15 cellular contexts compared by ENCODE assay signal in genomic region chr6:122792796-122793195, GRCh38. TPM values are rescaled to one million over a fixed set of nuclear protein-coding genes. Genes with fewer than 3 reads are reported as not detected.
DNase-seq lines count a peak whose midpoint lies in the region; ATAC-seq, FAIRE-seq and TF ChIP-seq lines count a peak whose summit lies in the region.
"Had no signal": no experiment of that assay in that cellular context is flagged by ENCODE, and none has a peak within 500 bp of the region (broad histone marks: within the 10 kb centered on the region; RNA-seq: fewer than 3 reads in every experiment).

No MANE protein-coding gene starts in this region.

- TF ChIP-seq CTCF in Peyer's patch (IDR thresholded peaks at IDR 0.05) (no peak), pancreas (IDR thresholded peaks at IDR 0.05) (no peak), transverse colon (IDR thresholded peaks at IDR 0.05) (no peak)

- peak overlapping the region in 1 of 4 donors; percentile 87 for H3K4me3 ChIP-seq in Peyer's patch
- no peak overlapping the region for H3K4me3 ChIP-seq in pancreas
- peak overlapping the region in 1 of 4 donors; percentile 6 for H3K4me3 ChIP-seq in transverse colon

- H3K4me1 ChIP-seq in Peyer's patch (peaks cover 0 to 30% (median 0%) of the 10 kb centered on the region in 4 donors), pancreas (peaks cover 28 to 52% (median 43%) of the 10 kb centered on the region in 3 donors), transverse colon (peaks cover 9 to 66% (median 38%) of the 10 kb centered on the region in 4 donors)

- 45 to 57% methylated on average over 2 of the region's 2 CpGs for WGBS in pancreas, 2 donors
- 67 to 71% methylated on average over 1 to 2 of the region's 2 CpGs for WGBS in transverse colon (ENCODE audit: low coverage in 1 of 2), 2 donors

- in situ Hi-C loops in transverse colon (cut with MboI; ENCODE audit: low pct_ligation_motif_present in 1 of 4, low pct_unique_long_range_greater_than_20kb in 1 of 4, low sequenced_read_pairs in 3 of 4): no loop called here

- peak overlapping the region in 3 of 4 donors; percentile 94 to 99 (median 94) for H3K27ac ChIP-seq in Peyer's patch
- peak overlapping the region; percentile 6 to 100 (median 64) for H3K27ac ChIP-seq in pancreas
- H3K27ac ChIP-seq in transverse colon: peak overlapping the region; percentile 93 to 96 (median 94)

- no peaks in the 10 kb centered on the region for H3K9me3 ChIP-seq in Peyer's patch
- H3K9me3 ChIP-seq in pancreas: no peaks in the 10 kb centered on the region
- no peaks in the 10 kb centered on the region for H3K9me3 ChIP-seq in transverse colon

- H3K27me3 ChIP-seq in Peyer's patch (no peaks in the 10 kb centered on the region), pancreas (no peaks in the 10 kb centered on the region), transverse colon (no peaks in the 10 kb centered on the region)

- TF ChIP-seq POLR2A in Peyer's patch (IDR thresholded peaks at IDR 0.05) (no peak), transverse colon (IDR thresholded peaks at IDR 0.05) (no peak)

- intact Hi-C loops in pancreas (cut with DNase I) (no loop called here), transverse colon (cut with DNase I; ENCODE audit: low total_unique reads) (no loop called here)

- TF ChIP-seq EP300 in transverse colon (IDR thresholded peaks at IDR 0.05; ENCODE audit: low read depth): no peak

- peak; percentile 47 for FAIRE-seq in islet of Langerhans (lab: Jason Lieb, UNC)
- FAIRE-seq in pancreas (lab: Jason Lieb, UNC): no peak

- no peaks in the 10 kb centered on the region for H3K36me3 ChIP-seq in Peyer's patch
- H3K36me3 ChIP-seq in pancreas: no peaks in the 10 kb centered on the region
- peaks cover 0 to 5% (median 0%) of the 10 kb centered on the region in 4 donors for H3K36me3 ChIP-seq in transverse colon

- no peak for ATAC-seq in pancreas
- ATAC-seq in GM18502 (IDR thresholded peaks at IDR 0.05; ENCODE audit: poor library complexity, unreplicated experiment): no peak
- ATAC-seq in esophagus mucosa: no peak

- DNase-seq in Peyer's patch (no peak), pancreas (no peak), transverse colon (no peak), amniotic stem cell (lab: John Stamatoyannopoulos, UW) (no peak)
- DNase-seq: AML-193, GOT3, KG1, NCI-H1092, NCI-H2107, NCI-H226, OCI-M1 had no signal

RNA-seq across cellular contexts. Expression of gene SMPDL3A, which starts 3.7 kb away (rescaled TPM):
- 100 to 1,000 TPM in 3 of 4 donors, 10 to 100 TPM in 1; 15.7 to 641 (median 190) TPM for total RNA-seq in Peyer's patch
- 10 to 100 TPM in 4 of 6 donors, 1 to 10 TPM in 2; 8.7 to 12.6 (median 10.6) TPM for total RNA-seq in pancreas
- 10 to 100 TPM in 1 of 2 donors, 1 to 10 TPM in 1; 7.4 to 19.8 TPM for polyA plus RNA-seq in pancreas
- total RNA-seq in transverse colon: 100 to 1,000 TPM in 3 of 4 donors, 10 to 100 TPM in 1; 10.1 to 353 (median 172) TPM
- total RNA-seq in esophagus mucosa: 11.8 TPM

RNA-seq across cellular contexts. Expression of gene FABP7, which starts 13.3 kb away (rescaled TPM):
- total RNA-seq in Peyer's patch: not detected
- total RNA-seq in pancreas: not detected
- polyA plus RNA-seq in pancreas: not detected
- under 1 TPM in 2 of 4 donors, not detected in 2; 0.48 to 0.55 TPM for total RNA-seq in transverse colon
- not detected for total RNA-seq in esophagus mucosa
- total RNA-seq: M059J had no signal
